Comparison of ENCODE assay signal across 9 cellular contexts in the genomic region with DNA sequence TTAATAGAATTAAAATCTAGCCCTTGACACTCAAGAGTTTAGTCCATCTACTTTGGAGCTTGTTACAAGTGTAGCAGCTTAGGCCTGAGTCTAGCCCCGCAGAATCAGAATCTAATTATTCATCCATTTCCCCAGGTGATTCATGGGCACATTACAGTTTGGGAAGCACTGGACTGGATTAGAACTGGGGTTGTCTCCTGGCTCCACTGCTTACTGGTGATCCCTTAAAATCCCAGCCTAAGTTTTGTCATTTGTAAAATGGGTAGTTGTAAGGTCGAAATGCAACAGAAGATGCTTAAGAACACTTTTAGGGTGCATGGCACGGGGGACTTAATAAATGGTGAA. TPM values are rescaled to one million over a fixed set of nuclear protein-coding genes. Genes with fewer than 3 reads are reported as not detected.
DNase-seq lines count a peak whose midpoint lies in the region; ATAC-seq and TF ChIP-seq lines count a peak whose summit lies in the region.
"Had no signal": no experiment of that assay in that cellular context is flagged by ENCODE, and none has a peak within 500 bp of the region (broad histone marks: within the 10 kb centered on the region; RNA-seq: fewer than 3 reads in every experiment).

No MANE protein-coding gene starts in this region.

- H3K4me1 Mint-ChIP-seq in activated naive CD4-positive, alpha-beta T cell treated with anti-CD3 and anti-CD28 coated beads, Interleukin-2, amount 50 U/mL, for 24 hours = peaks cover 24% of the 10 kb centered on the region

- no peak for TF ChIP-seq POLR2A in body of pancreas (IDR thresholded peaks at IDR 0.05)
- no peak for TF ChIP-seq POLR2A in tibial nerve (IDR thresholded peaks at IDR 0.05)

- H3K27ac ChIP-seq in body of pancreas = peak overlapping the region; percentile 96 to 98 (median 98)
- peak overlapping the region; percentile 65 to 73 for H3K27ac ChIP-seq in liver (ENCODE audit: low read depth in 1 of 2, low read length in 2 of 2)
- H3K27ac ChIP-seq in tibial nerve = peak overlapping the region in 3 of 4 donors; percentile 88 to 94 (median 90)

- H3K27me3 Mint-ChIP-seq in activated naive CD4-positive, alpha-beta T cell treated with anti-CD3 and anti-CD28 coated beads, Interleukin-2, amount 50 U/mL, for 24 hours = no peaks in the 10 kb centered on the region

- H3K27me3 ChIP-seq in body of pancreas (no peaks in the 10 kb centered on the region), liver (ENCODE audit: control insufficient read depth in 4 of 4, insufficient read depth in 4 of 4, low read length in 3 of 4) (no peaks in the 10 kb centered on the region), tibial nerve (peaks cover 0 to 2% of the 10 kb centered on the region in 2 donors)

- H3K36me3 ChIP-seq in body of pancreas (replicated peaks in 1 of 2; ENCODE audit: insufficient read depth in 1 of 2, low read depth in 2 of 2) (no peaks in the 10 kb centered on the region), liver (ENCODE audit: control insufficient read depth in 4 of 4, insufficient read depth in 3 of 4, low read depth in 1 of 4, low read length in 3 of 4) (no peaks in the 10 kb centered on the region), tibial nerve (no peaks in the 10 kb centered on the region)

- H3K27ac Mint-ChIP-seq in activated naive CD4-positive, alpha-beta T cell treated with anti-CD3 and anti-CD28 coated beads, Interleukin-2, amount 50 U/mL, for 24 hours = no peak overlapping the region

- H3K9me3 Mint-ChIP-seq in activated naive CD4-positive, alpha-beta T cell treated with anti-CD3 and anti-CD28 coated beads, Interleukin-2, amount 50 U/mL, for 24 hours = no peaks in the 10 kb centered on the region

- 19 to 28% methylated on average over 3 of the region's 3 CpGs for WGBS in body of pancreas, 2 donors
- 69% methylated on average over 3 of the region's 3 CpGs for WGBS in liver
- 47 to 49% methylated on average over 3 of the region's 3 CpGs for WGBS in tibial nerve, 2 donors

- TF ChIP-seq EP300 in tibial nerve (IDR thresholded peaks at IDR 0.05) = no peak

- intact Hi-C loops in body of pancreas (cut with DNase I) = no loop called here

- H3K4me1 ChIP-seq in body of pancreas = peaks cover 45% of the 10 kb centered on the region
- H3K4me1 ChIP-seq in liver (ENCODE audit: control insufficient read depth in 4 of 4, insufficient read depth in 4 of 4, low read length in 3 of 4) = peaks cover 0 to 18% (median 10%) of the 10 kb centered on the region in 4 donors
- peaks cover 0 to 21% (median 6%) of the 10 kb centered on the region in 4 donors for H3K4me1 ChIP-seq in tibial nerve

- TF ChIP-seq RAD21 in liver (IDR thresholded peaks at IDR 0.05) = no peak

- no peak overlapping the region for H3K9ac ChIP-seq in liver (ENCODE audit: low read depth in 1 of 2, low read length in 2 of 2)

- DNase-seq in activated naive CD4-positive, alpha-beta T cell (lab: John Stamatoyannopoulos, UW) = no peak
- no peak for DNase-seq in body of pancreas
- no peak for DNase-seq in tibial nerve (ENCODE audit: low spot score in 2 of 2)
- DNase-seq in activated CD4-positive, alpha-beta T cell treated with anti-CD3 and anti-CD28 coated beads for 48 hours = no peak
- DNase-seq in NCI-H2029 (lab: John Stamatoyannopoulos, UW) = no peak
- DNase-seq: DND-41 had no signal

- no peak overlapping the region for H3K4me3 ChIP-seq in body of pancreas
- H3K4me3 ChIP-seq in liver (ENCODE audit: low read depth in 1 of 3, low read length in 3 of 3) = no peak overlapping the region
- H3K4me3 ChIP-seq in tibial nerve = peak overlapping the region in 2 of 4 donors; percentile 70 to 91

- no peaks in the 10 kb centered on the region for H3K36me3 Mint-ChIP-seq in activated naive CD4-positive, alpha-beta T cell treated with anti-CD3 and anti-CD28 coated beads, Interleukin-2, amount 50 U/mL, for 24 hours

- H3K9me3 ChIP-seq in body of pancreas = no peaks in the 10 kb centered on the region
- H3K9me3 ChIP-seq in liver (ENCODE audit: control insufficient read depth in 4 of 4, low read length in 3 of 4) = no peaks in the 10 kb centered on the region
- no peaks in the 10 kb centered on the region for H3K9me3 ChIP-seq in tibial nerve

- ATAC-seq in body of pancreas = no peak
- no peak for ATAC-seq in HG03460 (IDR thresholded peaks at IDR 0.05; ENCODE audit: unreplicated experiment)

- H3K4me3 Mint-ChIP-seq in activated naive CD4-positive, alpha-beta T cell treated with anti-CD3 and anti-CD28 coated beads, Interleukin-2, amount 50 U/mL, for 24 hours = peak overlapping the region; percentile 84

- TF ChIP-seq CTCF in body of pancreas (IDR thresholded peaks at IDR 0.05) (no peak), liver (IDR thresholded peaks at IDR 0.05; ENCODE audit: low read depth, low read length, missing input control) (no peak), tibial nerve (IDR thresholded peaks at IDR 0.05) (no peak)

TF ChIP-seq in liver, 16 proteins besides CTCF, POLR2A, EP300 and RAD21:
- TF ChIP-seq, protein P1, sequence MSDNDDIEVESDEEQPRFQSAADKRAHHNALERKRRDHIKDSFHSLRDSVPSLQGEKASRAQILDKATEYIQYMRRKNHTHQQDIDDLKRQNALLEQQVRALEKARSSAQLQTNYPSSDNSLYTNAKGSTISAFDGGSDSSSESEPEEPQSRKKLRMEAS (IDR thresholded peaks at IDR 0.05) = no peak
- TF ChIP-seq SP1 (IDR thresholded peaks at IDR 0.05) (no peak), EGR1 (IDR thresholded peaks at IDR 0.05; ENCODE audit: low read depth in 2 of 2) (no peak), JUND (IDR thresholded peaks at IDR 0.05) (no peak), RXRA (IDR thresholded peaks at IDR 0.05) (no peak), FOXA1 (IDR thresholded peaks at IDR 0.05) (no peak), FOXA2 (IDR thresholded peaks at IDR 0.05) (no peak), YY1 (IDR thresholded peaks at IDR 0.05) (no peak), HNF4G (IDR thresholded peaks at IDR 0.05) (no peak), TAF1 (conservative IDR thresholded peaks at IDR 0.05) (no peak), GABPA (IDR thresholded peaks at IDR 0.05 in 1 of 2, conservative IDR thresholded peaks at IDR 0.05 in 1 of 2) (no peak), HNF4A (conservative IDR thresholded peaks at IDR 0.05) (no peak), NR2F2 (IDR thresholded peaks at IDR 0.05) (no peak)
- TF ChIP-seq, protein P2, sequence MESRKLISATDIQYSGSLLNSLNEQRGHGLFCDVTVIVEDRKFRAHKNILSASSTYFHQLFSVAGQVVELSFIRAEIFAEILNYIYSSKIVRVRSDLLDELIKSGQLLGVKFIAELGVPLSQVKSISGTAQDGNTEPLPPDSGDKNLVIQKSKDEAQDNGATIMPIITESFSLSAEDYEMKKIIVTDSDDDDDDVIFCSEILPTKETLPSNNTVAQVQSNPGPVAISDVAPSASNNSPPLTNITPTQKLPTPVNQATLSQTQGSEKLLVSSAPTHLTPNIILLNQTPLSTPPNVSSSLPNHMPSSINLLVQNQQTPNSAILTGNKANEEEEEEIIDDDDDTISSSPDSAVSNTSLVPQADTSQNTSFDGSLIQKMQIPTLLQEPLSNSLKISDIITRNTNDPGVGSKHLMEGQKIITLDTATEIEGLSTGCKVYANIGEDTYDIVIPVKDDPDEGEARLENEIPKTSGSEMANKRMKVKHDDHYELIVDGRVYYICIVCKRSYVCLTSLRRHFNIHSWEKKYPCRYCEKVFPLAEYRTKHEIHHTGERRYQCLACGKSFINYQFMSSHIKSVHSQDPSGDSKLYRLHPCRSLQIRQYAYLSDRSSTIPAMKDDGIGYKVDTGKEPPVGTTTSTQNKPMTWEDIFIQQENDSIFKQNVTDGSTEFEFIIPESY (IDR thresholded peaks at IDR 0.05) = no peak
- TF ChIP-seq, protein P3, sequence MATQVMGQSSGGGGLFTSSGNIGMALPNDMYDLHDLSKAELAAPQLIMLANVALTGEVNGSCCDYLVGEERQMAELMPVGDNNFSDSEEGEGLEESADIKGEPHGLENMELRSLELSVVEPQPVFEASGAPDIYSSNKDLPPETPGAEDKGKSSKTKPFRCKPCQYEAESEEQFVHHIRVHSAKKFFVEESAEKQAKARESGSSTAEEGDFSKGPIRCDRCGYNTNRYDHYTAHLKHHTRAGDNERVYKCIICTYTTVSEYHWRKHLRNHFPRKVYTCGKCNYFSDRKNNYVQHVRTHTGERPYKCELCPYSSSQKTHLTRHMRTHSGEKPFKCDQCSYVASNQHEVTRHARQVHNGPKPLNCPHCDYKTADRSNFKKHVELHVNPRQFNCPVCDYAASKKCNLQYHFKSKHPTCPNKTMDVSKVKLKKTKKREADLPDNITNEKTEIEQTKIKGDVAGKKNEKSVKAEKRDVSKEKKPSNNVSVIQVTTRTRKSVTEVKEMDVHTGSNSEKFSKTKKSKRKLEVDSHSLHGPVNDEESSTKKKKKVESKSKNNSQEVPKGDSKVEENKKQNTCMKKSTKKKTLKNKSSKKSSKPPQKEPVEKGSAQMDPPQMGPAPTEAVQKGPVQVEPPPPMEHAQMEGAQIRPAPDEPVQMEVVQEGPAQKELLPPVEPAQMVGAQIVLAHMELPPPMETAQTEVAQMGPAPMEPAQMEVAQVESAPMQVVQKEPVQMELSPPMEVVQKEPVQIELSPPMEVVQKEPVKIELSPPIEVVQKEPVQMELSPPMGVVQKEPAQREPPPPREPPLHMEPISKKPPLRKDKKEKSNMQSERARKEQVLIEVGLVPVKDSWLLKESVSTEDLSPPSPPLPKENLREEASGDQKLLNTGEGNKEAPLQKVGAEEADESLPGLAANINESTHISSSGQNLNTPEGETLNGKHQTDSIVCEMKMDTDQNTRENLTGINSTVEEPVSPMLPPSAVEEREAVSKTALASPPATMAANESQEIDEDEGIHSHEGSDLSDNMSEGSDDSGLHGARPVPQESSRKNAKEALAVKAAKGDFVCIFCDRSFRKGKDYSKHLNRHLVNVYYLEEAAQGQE (IDR thresholded peaks at IDR 0.05) = no peak
- TF ChIP-seq, protein P4, sequence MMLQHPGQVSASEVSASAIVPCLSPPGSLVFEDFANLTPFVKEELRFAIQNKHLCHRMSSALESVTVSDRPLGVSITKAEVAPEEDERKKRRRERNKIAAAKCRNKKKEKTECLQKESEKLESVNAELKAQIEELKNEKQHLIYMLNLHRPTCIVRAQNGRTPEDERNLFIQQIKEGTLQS (IDR thresholded peaks at IDR 0.05) = no peak

RNA-seq across cellular contexts. Expression of a gene that starts 1.3 kb away (rescaled TPM):
- total RNA-seq in body of pancreas = 10 to 100 TPM; 31.6 to 56.7 TPM
- 1 to 10 TPM; 7.0 to 8.5 TPM for total RNA-seq in liver
- 1 to 10 TPM; 3.3 to 4.7 TPM for polyA plus RNA-seq in liver
- total RNA-seq in tibial nerve = 10 to 100 TPM; 11.3 to 31.2 (median 24.9) TPM

RNA-seq across cellular contexts. Expression of a gene that starts 42.8 kb away (rescaled TPM):
- total RNA-seq in body of pancreas (not detected), liver (not detected), tibial nerve (not detected)
- not detected for polyA plus RNA-seq in liver

RNA-seq across cellular contexts. Expression of a gene that starts 54.1 kb away (rescaled TPM):
- total RNA-seq in body of pancreas (10 to 100 TPM; 29.7 to 31.1 TPM), liver (10 to 100 TPM; 24.9 to 33.5 TPM), tibial nerve (10 to 100 TPM; 30.0 to 41.0 (median 32.9) TPM)
- 10 to 100 TPM; 45.7 to 54.9 TPM for polyA plus RNA-seq in liver
